ENCODE assay signal across 1 cellular context in genomic region chr6:11231108-11231463, GRCh38.
TF ChIP-seq lines count a peak whose summit lies in the region.

No MANE protein-coding gene starts in this region.

TF ChIP-seq in HepG2, 621 proteins besides CTCF, POLR2A, EP300 and RAD21:
- no peak for TF ChIP-seq ZUFSP (CRISPR knock-in tag; IDR thresholded peaks at IDR 0.05; ENCODE audit: borderline replicate concordance)
- no peak for TF ChIP-seq ARHGAP35 (CRISPR knock-in tag; IDR thresholded peaks at IDR 0.05; ENCODE audit: borderline replicate concordance)
- no peak for TF ChIP-seq KDM6A (CRISPR knock-in tag; IDR thresholded peaks at IDR 0.05; ENCODE audit: low read depth)
- TF ChIP-seq TERF1 (CRISPR knock-in tag; IDR thresholded peaks at IDR 0.05) = no peak
- TF ChIP-seq SATB2 (CRISPR knock-in tag; IDR thresholded peaks at IDR 0.05) = no peak
- 0 out of 2 replicates have a peak, but pooled peaks have one; percentile 43 for TF ChIP-seq ZNF772 (CRISPR knock-in tag; IDR thresholded peaks at IDR 0.05)
- TF ChIP-seq AGO2 (optimal IDR thresholded peaks at IDR 0.05; ENCODE audit: low read depth, low read length) = peak; percentile 44
- no peak for TF ChIP-seq TOPORS (CRISPR knock-in tag; IDR thresholded peaks at IDR 0.05)
- TF ChIP-seq TOE1 (CRISPR knock-in tag; IDR thresholded peaks at IDR 0.05) = 0 out of 2 replicates have a peak, but pooled peaks have one; percentile 6
- no peak for TF ChIP-seq ZNF879 (CRISPR knock-in tag; IDR thresholded peaks at IDR 0.05)
- peak; percentile 75 for TF ChIP-seq RBFOX2 (IDR thresholded peaks at IDR 0.05; ENCODE audit: low read depth, low read length)
- no peak for TF ChIP-seq ZSCAN12 (CRISPR knock-in tag; IDR thresholded peaks at IDR 0.05)
- 0 out of 4 replicates have a peak, but pooled peaks of 1 of the 2 experiments have one; percentile 17 for TF ChIP-seq KLF16 (CRISPR knock-in tag; IDR thresholded peaks at IDR 0.05)
- no peak for TF ChIP-seq HOXA3 (CRISPR knock-in tag; IDR thresholded peaks at IDR 0.05)
